In the genomic region with DNA sequence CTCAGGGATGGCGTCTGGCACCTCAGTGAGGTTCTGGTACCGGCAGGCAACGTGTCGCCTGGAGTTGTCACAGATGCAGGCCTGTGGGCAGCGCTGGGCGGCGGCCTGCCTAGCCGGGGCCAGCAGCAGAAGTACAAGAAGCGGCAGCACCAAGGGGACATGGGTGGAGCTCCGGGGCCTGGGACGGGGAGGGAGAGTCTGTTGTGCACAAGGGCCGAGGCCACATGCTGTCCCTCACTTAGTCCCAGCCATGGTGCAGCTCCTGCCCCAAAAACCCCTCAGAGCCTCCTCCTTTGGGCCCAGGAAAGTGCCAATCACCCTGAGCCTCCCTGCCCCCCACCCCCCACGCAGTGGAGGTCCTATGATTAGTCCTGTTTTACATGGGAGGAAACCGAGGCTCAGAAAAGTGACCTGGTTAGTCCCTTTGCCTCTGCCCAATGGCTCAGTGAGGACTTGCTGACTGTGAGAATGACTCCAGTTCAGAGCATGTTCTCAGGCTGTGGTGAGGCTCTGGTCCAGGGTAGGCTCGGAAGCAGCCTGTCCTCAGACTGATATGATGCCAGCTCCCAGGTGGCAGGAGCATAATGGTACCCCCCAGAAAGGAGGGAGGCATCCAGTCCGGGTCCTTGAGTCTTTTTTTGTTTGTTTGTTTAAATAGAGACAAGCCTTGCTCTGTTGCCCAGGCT, we compare ENCODE assay signal across 22 cellular contexts. TPM values are rescaled to one million over a fixed set of nuclear protein-coding genes. Genes with fewer than 3 reads are reported as not detected.
A peak's percentile ranks its signal among the peaks of the same experiment; 100 is the strongest.
DNase-seq lines count a peak whose midpoint lies in the region; ATAC-seq, FAIRE-seq and TF ChIP-seq lines count a peak whose summit lies in the region.
"Had no signal": no experiment of that assay in that cellular context is flagged by ENCODE, and none has a peak within 500 bp of the region (broad histone marks: within the 10 kb centered on the region; RNA-seq: fewer than 3 reads in every experiment).

No MANE protein-coding gene starts in this region.

- CTCF ChIA-PET in H1 (lab: Charles Lee; ENCODE audit: partially characterized antibody) (interaction anchor here (0.7 kb wide), 1 partner anchor 158 kb away, joined by 3 read pairs; no protein-coding TSS in a partner anchor), WTC11 (lab: Charles Lee) (interaction anchor here (3.0 to 3.9 kb wide), 2 partner anchors 57 to 317 kb away, joined by 60 to 87 read pairs; no protein-coding TSS in a partner anchor)

- H3K9ac ChIP-seq in BLaER1 (no peak overlapping the region), GM23248 (no peak overlapping the region), H1 (replicated peaks in 1 of 4; ENCODE audit: extremely low read depth in 1 of 4, low read depth in 3 of 4, low read length in 3 of 4) (no peak overlapping the region), neuronal stem cell (ENCODE audit: low read depth, low read length, poor library complexity) (no peak overlapping the region)

- H4K8ac ChIP-seq in H1 (ENCODE audit: extremely low read depth, insufficient read depth, low read length) (no peak overlapping the region), neuronal stem cell (ENCODE audit: low read depth, low read length) (no peak overlapping the region)

- H2BK12ac ChIP-seq in H1 (ENCODE audit: low read depth, low read length): no peak overlapping the region
- H2BK12ac ChIP-seq in neuronal stem cell (ENCODE audit: low read length): no peak overlapping the region

- H2AK5ac ChIP-seq in H1 (ENCODE audit: low read depth, low read length) (peak overlapping the region; percentile 48; the same call in 1 of the 2 replicates), neuronal stem cell (ENCODE audit: low read depth, low read length) (peak overlapping the region; percentile 48)

- H3K27ac ChIP-seq in BLaER1: no peak overlapping the region
- no peak overlapping the region for H3K27ac ChIP-seq in GM23248
- no peak overlapping the region for H3K27ac ChIP-seq in H1 (ENCODE audit: low read depth, low read length)
- H3K27ac ChIP-seq in neuronal stem cell (replicated peaks; ENCODE audit: low read length): no peak overlapping the region
- H3K27ac ChIP-seq: PC-9, VCaP had no signal

- peak overlapping the region; percentile 36; the same call in 1 of the 2 replicates for H2BK15ac ChIP-seq in H1 (ENCODE audit: low read length)
- peak overlapping the region; percentile 69 for H2BK15ac ChIP-seq in neuronal stem cell (ENCODE audit: low read length)

- no peak for ATAC-seq in stimulated activated naive CD8-positive, alpha-beta T cell treated with anti-CD3 and anti-CD28 coated beads, Interleukin-15, amount 100 ng/mL, for 72 hours
- ATAC-seq in HG03439 (IDR thresholded peaks at IDR 0.05; ENCODE audit: unreplicated experiment) (no peak), WTC11 (no peak)
- ATAC-seq: stimulated activated naive B cell treated with anti-CD40 and anti-IgM and Interleukin-4, amounts not matched to agents 10 μg/mL and 1 μg/mL and 100 μg/mL, for 72 hours had no signal

- 0 out of 2 replicates have a peak overlapping the region, but pooled peaks have one; percentile 2 for H3K4me2 ChIP-seq in BLaER1
- no peak overlapping the region for H3K4me2 ChIP-seq in GM23248 (ENCODE audit: unreplicated experiment)
- H3K4me2 ChIP-seq in H1 (ENCODE audit: insufficient read depth in 1 of 2, low read depth in 2 of 2, low read length in 2 of 2): no peak overlapping the region
- no peak overlapping the region for H3K4me2 ChIP-seq in neuronal stem cell (ENCODE audit: insufficient read depth, low read length, poor library complexity, severe bottlenecking)
- H3K4me2 ChIP-seq: PC-9 had no signal

- no peak overlapping the region for H3K56ac ChIP-seq in H1 (replicated peaks; ENCODE audit: insufficient read length, low read depth, low read length)

- no peak for TF ChIP-seq RAD21 in H1 (IDR thresholded peaks at IDR 0.05 in 1 of 2, conservative IDR thresholded peaks at IDR 0.05 in 1 of 2; ENCODE audit: low read depth in 2 of 2, low read length in 2 of 2)

- H4K20me1 ChIP-seq in BLaER1 (no peaks in the 10 kb centered on the region), GM23248 (ENCODE audit: insufficient read depth) (no peaks in the 10 kb centered on the region), H1 (replicated peaks in 1 of 2; ENCODE audit: control insufficient read depth in 1 of 2, insufficient read depth in 2 of 2, low read length in 2 of 2) (no peaks in the 10 kb centered on the region)

- peaks cover 15% of the 10 kb centered on the region for H3K4me1 Mint-ChIP-seq in stimulated activated naive CD8-positive, alpha-beta T cell treated with anti-CD3 and anti-CD28 coated beads, Interleukin-15, amount 100 ng/mL, for 72 hours
- peaks cover 16% of the 10 kb centered on the region for H3K4me1 Mint-ChIP-seq in WTC11

- in situ Hi-C loops in GM23248 (cut with MboI): no loop called here

- H4K91ac ChIP-seq in H1 (replicated peaks; ENCODE audit: insufficient read length, low read length) (no peak overlapping the region), neuronal stem cell (ENCODE audit: low read depth, low read length, poor library complexity) (no peak overlapping the region)

- no peaks in the 10 kb centered on the region for H3K9me2 ChIP-seq in GM23248 (ENCODE audit: insufficient read depth)

- H3K4ac ChIP-seq in H1 (replicated peaks; ENCODE audit: insufficient read length, low read depth, low read length): no peak overlapping the region
- no peak overlapping the region for H3K4ac ChIP-seq in neuronal stem cell (ENCODE audit: low read length)

- TF ChIP-seq EP300 in H1 (IDR thresholded peaks at IDR 0.05; ENCODE audit: borderline replicate concordance in 1 of 2, low read depth in 2 of 2, low read length in 2 of 2): no peak

- TF ChIP-seq POLR2A in H1 (IDR thresholded peaks at IDR 0.05; ENCODE audit: control extremely low read depth in 1 of 2, low read depth in 2 of 2, low read length in 2 of 2): no peak

- no peak overlapping the region for H4K5ac ChIP-seq in H1 (ENCODE audit: insufficient read length, low read depth, low read length)

- no peak overlapping the region for H3K23ac ChIP-seq in H1 (ENCODE audit: insufficient read length)
- no peak overlapping the region for H3K23ac ChIP-seq in neuronal stem cell (ENCODE audit: low read depth, low read length, poor library complexity)

- DNase-seq in GM23248 (peak; percentile 17), H1 (ENCODE audit: low read depth in 1 of 2, low spot score in 2 of 2) (no peak), neuronal stem cell (ENCODE audit: low spot score) (no peak), WTC11 (ENCODE audit: low spot score) (no peak)
- DNase-seq in stimulated activated naive CD8-positive, alpha-beta T cell treated with anti-CD3 and anti-CD28 coated beads, Interleukin-15, amount 100 ng/mL, for 72 hours: no peak
- DNase-seq: activated CD4-positive, alpha-beta T cell treated with anti-CD3 and anti-CD28 coated beads, Interleukin-2, amount 50 U/mL, for 48 hours; activated gamma-delta T cell; adrenal gland; erythroblast; foreskin melanocyte; kidney glomerular epithelial cell; NCI-H187; NCI-H2227 treated with DMSO at 0.1 percent for 48 hours; nephron progenitor cell; PC-9; SIG-M5; stimulated activated CD4-positive, alpha-beta T cell treated with anti-CD3 and anti-CD28 coated beads, Interleukin-1b, Interleukin-23, amount 100 ng/mL, for 48 hours; stimulated activated naive B cell treated with anti-CD40 and anti-IgM and Interleukin-4, amounts not matched to agents 10 μg/mL and 1 μg/mL and 100 μg/mL, for 72 hours; trophoblast cell had no signal

- no peak for FAIRE-seq in H1 (lab: Jason Lieb, UNC)

- POLR2A ChIA-PET in H1 (lab: Charles Lee; ENCODE audit: partially characterized antibody): interaction anchor here (1.1 to 3.8 kb wide), 7 partner anchors 11 to 63 kb away, joined by 3 to 25 read pairs (median 3); no protein-coding TSS in a partner anchor
- POLR2A ChIA-PET in WTC11 (lab: Charles Lee): interaction anchor here (1.8 kb wide), 1 partner anchor 18 kb away, joined by 5 read pairs; no protein-coding TSS in a partner anchor

- H3K4me3 ChIP-seq in BLaER1: no peak overlapping the region
- H3K4me3 ChIP-seq in GM23248: no peak overlapping the region
- H3K4me3 ChIP-seq in H1 (ENCODE audit: extremely low read depth in 1 of 4, insufficient read depth in 2 of 4, low read depth in 3 of 4, low read length in 4 of 4): no peak overlapping the region
- no peak overlapping the region for H3K4me3 ChIP-seq in neuronal stem cell (ENCODE audit: low read length in 2 of 2)
- H3K4me3 ChIP-seq: adrenal gland, PC-9 had no signal

- peaks cover 2% of the 10 kb centered on the region; the same call in 1 of the 2 replicates for H3K23me2 ChIP-seq in H1 (ENCODE audit: low read depth, low read length)

- peaks cover 8% of the 10 kb centered on the region; the same call in 1 of the 2 replicates for H3F3A ChIP-seq in GM23248 (ENCODE audit: insufficient read depth)

- H3K14ac ChIP-seq in H1 (ENCODE audit: insufficient read length) (no peak overlapping the region), neuronal stem cell (ENCODE audit: low read length) (peak overlapping the region; percentile 17)

- 57 to 58% methylated on average over 16 of the region's 16 CpGs for WGBS in GM23248 (ENCODE audit: low coverage in 1 of 2, low lambda C conversion rate in 2 of 2, missing lambda C conversion rate in 2 of 2), 2 experiments
- 88% methylated on average over 16 of the region's 16 CpGs; no CpG with 5 or more reads in 1 of the 2 experiments for WGBS in H1 (ENCODE audit: extremely low coverage in 1 of 2, insufficient coverage in 1 of 2, insufficient read length in 1 of 2, insufficient replicate concordance in 2 of 2, low coverage in 1 of 2, low lambda C conversion rate in 2 of 2, missing lambda C conversion rate in 1 of 2), 2 experiments
- no CpG with 5 or more reads among the region's 16 CpGs for WGBS in neuronal stem cell (ENCODE audit: extremely low coverage in 2 of 2, insufficient read length in 2 of 2, insufficient replicate concordance in 1 of 2), 2 donors

- TF ChIP-seq CTCF in H1 (IDR thresholded peaks at IDR 0.05; ENCODE audit: control extremely low read depth in 1 of 3, insufficient read depth in 1 of 3, low read depth in 1 of 3, low read length in 3 of 3) (no peak), WTC11 (IDR thresholded peaks at IDR 0.05) (no peak)

- no peaks in the 10 kb centered on the region for H3K9me3 ChIP-seq in BLaER1
- H3K9me3 ChIP-seq in GM23248 (ENCODE audit: low read depth): no peaks in the 10 kb centered on the region
- H3K9me3 ChIP-seq in H1 (ENCODE audit: insufficient read depth in 2 of 2, low read depth in 1 of 2, low read length in 1 of 2): no peaks in the 10 kb centered on the region
- no peaks in the 10 kb centered on the region for H3K9me3 ChIP-seq in neuronal stem cell (replicated peaks in 1 of 2; ENCODE audit: control insufficient read depth in 2 of 2, insufficient read depth in 1 of 2, low read depth in 1 of 2, low read length in 2 of 2)
- H3K9me3 ChIP-seq: adrenal gland had no signal

- H2BK120ac ChIP-seq in H1 (replicated peaks; ENCODE audit: low read depth, low read length): no peak overlapping the region
- H2BK120ac ChIP-seq in neuronal stem cell (ENCODE audit: low read depth, low read length): no peak overlapping the region

- no peak overlapping the region for H3K27ac Mint-ChIP-seq in stimulated activated naive CD8-positive, alpha-beta T cell treated with anti-CD3 and anti-CD28 coated beads, Interleukin-15, amount 100 ng/mL, for 72 hours
- H3K27ac Mint-ChIP-seq in WTC11: no peak overlapping the region

- H3K4me1 ChIP-seq in BLaER1: peaks cover 33% of the 10 kb centered on the region
- H3K4me1 ChIP-seq in GM23248 (ENCODE audit: insufficient read depth): no peaks in the 10 kb centered on the region
- H3K4me1 ChIP-seq in H1 (replicated peaks in 1 of 4; ENCODE audit: control insufficient read depth in 3 of 4, insufficient read depth in 4 of 4, low read length in 3 of 4): peaks cover 4 to 17% (median 11%) of the 10 kb centered on the region in 4 experiments; a peak in 6 of 7 replicates
- H3K4me1 ChIP-seq in neuronal stem cell (ENCODE audit: control insufficient read depth in 2 of 2, insufficient read depth in 1 of 2, low read depth in 1 of 2, low read length in 2 of 2): peaks cover 4 to 13% of the 10 kb centered on the region in 2 donors

- peak overlapping the region in 1 of 2 donors; percentile 60 for H3K4me3 Mint-ChIP-seq in stimulated activated naive CD8-positive, alpha-beta T cell treated with anti-CD3 and anti-CD28 coated beads, Interleukin-15, amount 100 ng/mL, for 72 hours
- no peak overlapping the region for H3K4me3 Mint-ChIP-seq in WTC11

- H3K27me3 Mint-ChIP-seq in stimulated activated naive CD8-positive, alpha-beta T cell treated with anti-CD3 and anti-CD28 coated beads, Interleukin-15, amount 100 ng/mL, for 72 hours: no peaks in the 10 kb centered on the region
- no peaks in the 10 kb centered on the region; the same call in none of the 2 replicates for H3K27me3 Mint-ChIP-seq in WTC11 (ENCODE audit: low read depth)
- H3K27me3 Mint-ChIP-seq: stimulated activated naive B cell treated with anti-CD40 and anti-IgM and Interleukin-4, amounts not matched to agents 10 μg/mL and 1 μg/mL and 100 μg/mL, for 72 hours had no signal

- H3K79me1 ChIP-seq in H1 (ENCODE audit: low read depth, low read length): no peaks in the 10 kb centered on the region
- no peaks in the 10 kb centered on the region for H3K79me1 ChIP-seq in neuronal stem cell (ENCODE audit: low read depth, low read length)

- no peaks in the 10 kb centered on the region for H3K27me3 ChIP-seq in BLaER1
- no peaks in the 10 kb centered on the region for H3K27me3 ChIP-seq in GM23248 (replicated peaks; ENCODE audit: insufficient read depth)
- H3K27me3 ChIP-seq in H1 (replicated peaks in 1 of 4; ENCODE audit: control insufficient read depth in 3 of 4, extremely low read depth in 1 of 4, insufficient read depth in 3 of 4, low read length in 3 of 4): peaks cover 0 to 4% (median 0%) of the 10 kb centered on the region in 4 experiments; a peak in 3 of 7 replicates
- H3K27me3 ChIP-seq in neuronal stem cell (ENCODE audit: control insufficient read depth in 3 of 3, insufficient read depth in 3 of 3, low read depth in 1 of 3, low read length in 3 of 3): peaks cover 0 to 10% (median 0%) of the 10 kb centered on the region in 3 experiments
- H3K27me3 ChIP-seq: adrenal gland had no signal

- no peaks in the 10 kb centered on the region for H3K79me2 ChIP-seq in GM23248 (ENCODE audit: insufficient read depth)
- H3K79me2 ChIP-seq in H1 (ENCODE audit: control insufficient read depth in 1 of 2, insufficient read depth in 2 of 2, low read length in 2 of 2): no peaks in the 10 kb centered on the region

- H3K9me3 Mint-ChIP-seq in stimulated activated naive CD8-positive, alpha-beta T cell treated with anti-CD3 and anti-CD28 coated beads, Interleukin-15, amount 100 ng/mL, for 72 hours: no peaks in the 10 kb centered on the region
- peaks cover 3% of the 10 kb centered on the region; the same call in 1 of the 2 replicates for H3K9me3 Mint-ChIP-seq in WTC11
- H3K9me3 Mint-ChIP-seq: nephron progenitor cell; stimulated activated naive B cell treated with anti-CD40 and anti-IgM and Interleukin-4, amounts not matched to agents 10 μg/mL and 1 μg/mL and 100 μg/mL, for 72 hours had no signal

- no peak overlapping the region for H3K18ac ChIP-seq in H1 (ENCODE audit: extremely low read depth, low read length)
- H3K18ac ChIP-seq in neuronal stem cell (ENCODE audit: low read length): peak overlapping the region; percentile 53

- H2BK20ac ChIP-seq in H1 (ENCODE audit: low read length): no peak overlapping the region

- H3K36me3 ChIP-seq in BLaER1 (peaks cover 14% of the 10 kb centered on the region), GM23248 (ENCODE audit: low read depth) (no peaks in the 10 kb centered on the region), H1 (ENCODE audit: control insufficient read depth in 2 of 4, insufficient read depth in 4 of 4, low read length in 3 of 4) (no peaks in the 10 kb centered on the region), neuronal stem cell (replicated peaks in 1 of 2; ENCODE audit: control insufficient read depth in 2 of 2, insufficient read depth in 2 of 2, low read length in 2 of 2) (peaks cover 0 to 4% of the 10 kb centered on the region in 2 donors)
- H3K36me3 ChIP-seq: adrenal gland had no signal

- no peaks in the 10 kb centered on the region for H3K36me3 Mint-ChIP-seq in WTC11

- 0 out of 2 replicates have a peak overlapping the region, but pooled peaks have one; percentile 0 for H2BK5ac ChIP-seq in H1 (ENCODE audit: low read depth, low read length)
- H2BK5ac ChIP-seq in neuronal stem cell (ENCODE audit: low read length): no peak overlapping the region

- H2AFZ ChIP-seq in GM23248 (no peak overlapping the region), H1 (ENCODE audit: low read length) (no peak overlapping the region), neuronal stem cell (ENCODE audit: low read length) (peak overlapping the region; percentile 23)
- H2AFZ ChIP-seq: PC-9 had no signal

RNA-seq across cellular contexts. Expression of a gene that starts 1.1 kb away (rescaled TPM):
- 0.22 and 1.1 TPM in 2 replicates for total RNA-seq in GM23248 (2014; rRNA removed; shearing (Covaris generic))
- 0.30 and 0.88 TPM in 2 replicates for polyA plus RNA-seq in GM23248 (2016; fragmentation: Nextera tagmentation; extraction: Ambion mirVana)
- 0.78 and 0.84 TPM in 2 replicates for total RNA-seq in H1 (2021; fragmentation: NEBNext Ultra II Directional; extraction: Animal tissue kit (Norgen Biotek cat#: 25700))
- 1.4 and 2.2 TPM in 2 replicates for polyA plus RNA-seq in H1 (2011; rRNA removed)
- polyA plus RNA-seq in H1 (2011; cell fraction: cytosol; rRNA removed): 0.90 TPM
- polyA plus RNA-seq in H1 (2011; cell fraction: nucleus; rRNA removed): 2.2 TPM
- 0.17 to 0.53 TPM (median 0.47 TPM) in 4 replicates for polyA plus RNA-seq in H1 (2012, experiment 1 of 2)
- polyA plus RNA-seq in H1 (2012, experiment 2 of 2): 0.73 TPM
- polyA plus RNA-seq in H1 (2013, experiment 1 of 2): 0.57 TPM
- 0.55 TPM for polyA plus RNA-seq in H1 (2013, experiment 2 of 2)
- 0.29 and 0.32 TPM in 2 replicates for polyA minus RNA-seq in H1 (2011; rRNA and poly(A)+ RNA removed)
- polyA minus RNA-seq in H1 (2011; cell fraction: cytosol; rRNA and poly(A)+ RNA removed): not detected
- polyA minus RNA-seq in H1 (2011; cell fraction: nucleus; rRNA and poly(A)+ RNA removed): 2.7 TPM
- polyA plus RNA-seq in neuronal stem cell (2013, experiment 1 of 2): 0.13 TPM
- 0.18 TPM for polyA plus RNA-seq in neuronal stem cell (2013, experiment 2 of 2)
- 1.2 to 1.7 TPM (median 1.5 TPM) in 3 replicates for total RNA-seq in WTC11 (2021)

RNA-seq across cellular contexts. Expression of a gene that starts 34.5 kb away (rescaled TPM):
- total RNA-seq in GM23248 (2014; rRNA removed; shearing (Covaris generic)): 19.1 and 24.1 TPM in 2 replicates
- polyA plus RNA-seq in GM23248 (2016; fragmentation: Nextera tagmentation; extraction: Ambion mirVana) (16.8 and 16.9 TPM in 2 replicates), H1 (2011; rRNA removed) (24.9 and 30.1 TPM in 2 replicates)
- total RNA-seq in H1 (2021; fragmentation: NEBNext Ultra II Directional; extraction: Animal tissue kit (Norgen Biotek cat#: 25700)): 23.9 and 24.4 TPM in 2 replicates
- polyA plus RNA-seq in H1 (2011; cell fraction: cytosol; rRNA removed): 29.0 TPM
- polyA plus RNA-seq in H1 (2011; cell fraction: nucleus; rRNA removed): 47.9 TPM
- 16.7 to 28.2 TPM (median 25.1 TPM) in 4 replicates for polyA plus RNA-seq in H1 (2012, experiment 1 of 2)
- polyA plus RNA-seq in H1 (2012, experiment 2 of 2): 20.3 TPM
- 15.2 TPM for polyA plus RNA-seq in H1 (2013, experiment 1 of 2)
- polyA plus RNA-seq in H1 (2013, experiment 2 of 2): 14.0 TPM
- 34.6 and 35.3 TPM in 2 replicates for polyA minus RNA-seq in H1 (2011; rRNA and poly(A)+ RNA removed)
- 11.9 TPM for polyA minus RNA-seq in H1 (2011; cell fraction: cytosol; rRNA and poly(A)+ RNA removed)
- polyA minus RNA-seq in H1 (2011; cell fraction: nucleus; rRNA and poly(A)+ RNA removed): 18.2 TPM
- 11.1 TPM for polyA plus RNA-seq in neuronal stem cell (2013, experiment 1 of 2)
- polyA plus RNA-seq in neuronal stem cell (2013, experiment 2 of 2): 11.4 TPM
- total RNA-seq in WTC11 (2021): 25.2 to 28.0 TPM (median 25.6 TPM) in 3 replicates

RNA-seq across cellular contexts. Expression of a gene that starts 46.4 kb away (rescaled TPM):
- total RNA-seq in GM23248 (2014; rRNA removed; shearing (Covaris generic)): 73.5 and 79.2 TPM in 2 replicates
- polyA plus RNA-seq in GM23248 (2016; fragmentation: Nextera tagmentation; extraction: Ambion mirVana) (52.3 and 54.6 TPM in 2 replicates), H1 (2011; rRNA removed) (121 and 190 TPM in 2 replicates)
- 171 and 176 TPM in 2 replicates for total RNA-seq in H1 (2021; fragmentation: NEBNext Ultra II Directional; extraction: Animal tissue kit (Norgen Biotek cat#: 25700))
- polyA plus RNA-seq in H1 (2011; cell fraction: cytosol; rRNA removed): 168 TPM
- 215 TPM for polyA plus RNA-seq in H1 (2011; cell fraction: nucleus; rRNA removed)
- 115 to 161 TPM (median 143 TPM) in 4 replicates for polyA plus RNA-seq in H1 (2012, experiment 1 of 2)
- polyA plus RNA-seq in H1 (2012, experiment 2 of 2): 150 TPM
- 62.4 TPM for polyA plus RNA-seq in H1 (2013, experiment 1 of 2)
- polyA plus RNA-seq in H1 (2013, experiment 2 of 2): 60.5 TPM
- 105 and 127 TPM in 2 replicates for polyA minus RNA-seq in H1 (2011; rRNA and poly(A)+ RNA removed)
- polyA minus RNA-seq in H1 (2011; cell fraction: cytosol; rRNA and poly(A)+ RNA removed): 88.7 TPM
- 64.5 TPM for polyA minus RNA-seq in H1 (2011; cell fraction: nucleus; rRNA and poly(A)+ RNA removed)
- polyA plus RNA-seq in neuronal stem cell (2013, experiment 1 of 2): 63.0 TPM
- 61.9 TPM for polyA plus RNA-seq in neuronal stem cell (2013, experiment 2 of 2)
- total RNA-seq in WTC11 (2021): 144 to 160 TPM (median 151 TPM) in 3 replicates
